ENCODE assay signal across 8 cellular contexts in the genomic region with DNA sequence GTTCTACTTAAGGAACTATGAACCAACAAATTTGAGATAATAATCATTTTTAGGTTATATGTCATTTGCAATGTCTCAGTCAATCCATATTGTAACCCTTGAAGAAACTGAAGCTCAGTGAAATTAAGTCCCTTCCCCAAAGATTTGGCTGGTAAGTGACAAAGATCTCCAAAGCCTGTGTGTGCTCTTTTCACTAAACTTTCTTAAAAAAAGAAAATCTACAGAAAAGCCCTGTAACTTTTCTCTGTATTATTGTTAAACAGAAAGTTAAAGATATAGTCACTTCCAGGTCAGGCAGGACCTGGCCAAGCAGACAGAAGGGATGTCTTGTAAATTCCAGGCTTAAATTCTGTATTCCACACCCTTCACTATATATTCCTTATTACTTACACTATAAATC. TPM values are rescaled to one million over a fixed set of nuclear protein-coding genes. Genes with fewer than 3 reads are reported as not detected.
A peak's percentile ranks its signal among the peaks of the same experiment; 100 is the strongest.
DNase-seq lines count a peak whose midpoint lies in the region; ATAC-seq lines count a peak whose summit lies in the region.

No MANE protein-coding gene starts in this region.

- no peak for DNase-seq in stimulated activated naive CD8-positive, alpha-beta T cell treated with anti-CD3 and anti-CD28 coated beads, Interleukin-15, Interleukin-2, amounts not matched to agents 100 U/mL and 50 U/mL, for 24 hours
- DNase-seq in central memory CD8-positive, alpha-beta T cell (ENCODE audit: low spot score in 2 of 2), result no peak
- no peak for DNase-seq in naive B cell
- DNase-seq in stimulated activated CD4-positive, alpha-beta T cell treated with anti-CD3 and anti-CD28 coated beads, Interleukin-4, amount 100 ng/mL, for 24 hours, result no peak
- DNase-seq in NCI-H1105 treated with DMSO at 0.1 percent for 48 hours (lab: John Stamatoyannopoulos, UW), result no peak

- no peak for ATAC-seq in stimulated activated naive CD8-positive, alpha-beta T cell treated with anti-CD3 and anti-CD28 coated beads, Interleukin-15, Interleukin-2, amounts not matched to agents 100 U/mL and 50 U/mL, for 24 hours
- ATAC-seq in central memory CD8-positive, alpha-beta T cell (replicated peaks; ENCODE audit: extremely low read depth, poor library complexity, severe bottlenecking), result no peak
- ATAC-seq in naive B cell (ENCODE audit: low read depth in 2 of 2) (no peak), GM21737 (IDR thresholded peaks at IDR 0.05; ENCODE audit: unreplicated experiment) (no peak), GM18909 (IDR thresholded peaks at IDR 0.05; ENCODE audit: poor library complexity, unreplicated experiment) (no peak)

- peak overlapping the region; percentile 87 for H3K4me3 Mint-ChIP-seq in stimulated activated naive CD8-positive, alpha-beta T cell treated with anti-CD3 and anti-CD28 coated beads, Interleukin-15, Interleukin-2, amounts not matched to agents 100 ng/mL and 50 ng/mL, for 24 hours
- H3K4me3 Mint-ChIP-seq in central memory CD8-positive, alpha-beta T cell, result peak overlapping the region; percentile 91
- H3K4me3 Mint-ChIP-seq in naive B cell, result peak overlapping the region; percentile 88 to 96 (median 92)

- peaks cover 14% of the 10 kb centered on the region for H3K36me3 Mint-ChIP-seq in stimulated activated naive CD8-positive, alpha-beta T cell treated with anti-CD3 and anti-CD28 coated beads, Interleukin-15, Interleukin-2, amounts not matched to agents 100 ng/mL and 50 ng/mL, for 24 hours (ENCODE audit: low read depth)
- H3K36me3 Mint-ChIP-seq in central memory CD8-positive, alpha-beta T cell (ENCODE audit: insufficient read depth), result peaks cover 15% of the 10 kb centered on the region
- peaks cover 0 to 4% of the 10 kb centered on the region in 2 donors for H3K36me3 Mint-ChIP-seq in naive B cell

- peak overlapping the region; percentile 77 for H3K27ac Mint-ChIP-seq in stimulated activated naive CD8-positive, alpha-beta T cell treated with anti-CD3 and anti-CD28 coated beads, Interleukin-15, Interleukin-2, amounts not matched to agents 100 ng/mL and 50 ng/mL, for 24 hours
- H3K27ac Mint-ChIP-seq in central memory CD8-positive, alpha-beta T cell (ENCODE audit: low read depth), result peak overlapping the region; percentile 89
- H3K27ac Mint-ChIP-seq in naive B cell, result peak overlapping the region in 5 of 6 donors; percentile 4 to 97 (median 60)

- no peaks in the 10 kb centered on the region for H3K9me3 Mint-ChIP-seq in stimulated activated naive CD8-positive, alpha-beta T cell treated with anti-CD3 and anti-CD28 coated beads, Interleukin-15, Interleukin-2, amounts not matched to agents 100 ng/mL and 50 ng/mL, for 24 hours
- no peaks in the 10 kb centered on the region for H3K9me3 Mint-ChIP-seq in central memory CD8-positive, alpha-beta T cell
- H3K9me3 Mint-ChIP-seq in naive B cell, result no peaks in the 10 kb centered on the region

- H3K4me1 Mint-ChIP-seq in stimulated activated naive CD8-positive, alpha-beta T cell treated with anti-CD3 and anti-CD28 coated beads, Interleukin-15, Interleukin-2, amounts not matched to agents 100 ng/mL and 50 ng/mL, for 24 hours (ENCODE audit: low read depth), result peaks cover 70% of the 10 kb centered on the region
- H3K4me1 Mint-ChIP-seq in central memory CD8-positive, alpha-beta T cell, result peaks cover 77% of the 10 kb centered on the region
- H3K4me1 Mint-ChIP-seq in naive B cell, result peaks cover 52 to 69% (median 63%) of the 10 kb centered on the region in 3 donors

- no peaks in the 10 kb centered on the region for H3K27me3 Mint-ChIP-seq in stimulated activated naive CD8-positive, alpha-beta T cell treated with anti-CD3 and anti-CD28 coated beads, Interleukin-15, Interleukin-2, amounts not matched to agents 100 ng/mL and 50 ng/mL, for 24 hours
- H3K27me3 Mint-ChIP-seq in central memory CD8-positive, alpha-beta T cell, result no peaks in the 10 kb centered on the region
- no peaks in the 10 kb centered on the region for H3K27me3 Mint-ChIP-seq in naive B cell

RNA-seq across cellular contexts. Expression of a gene that starts 1.5 kb away (rescaled TPM):
- polyA plus RNA-seq in naive B cell (ENCODE audit: low read depth in 6 of 6), result 10 to 100 TPM; 10.6 to 14.2 (median 12.7) TPM

RNA-seq across cellular contexts. Expression of a gene that starts 8.0 kb away (rescaled TPM):
- polyA plus RNA-seq in naive B cell (ENCODE audit: low read depth in 6 of 6), result under 1 TPM in 2 of 6 donors, not detected in 4; 0.15 to 0.27 TPM

RNA-seq across cellular contexts. Expression of a gene that starts 8.1 kb away (rescaled TPM):
- polyA plus RNA-seq in naive B cell (ENCODE audit: low read depth in 6 of 6), result 100 to 1,000 TPM in 1 of 6 donors, 10 to 100 TPM in 5; 79.5 to 202 (median 91.7) TPM

RNA-seq across cellular contexts. Expression of a gene that starts 29.1 kb away (rescaled TPM):
- polyA plus RNA-seq in naive B cell (ENCODE audit: low read depth in 6 of 6), result 100 to 1,000 TPM; 140 to 220 (median 158) TPM

RNA-seq across cellular contexts. Expression of a gene that starts 37.8 kb away (rescaled TPM):
- 10 to 100 TPM; 37.9 to 50.8 (median 49.6) TPM for polyA plus RNA-seq in naive B cell (ENCODE audit: low read depth in 6 of 6)
